ENCODE assay signal across 17 cellular contexts in genomic region chr2:230305416-230306275, GRCh38. TPM values are rescaled to one million over a fixed set of nuclear protein-coding genes. Genes with fewer than 3 reads are reported as not detected.
DNase-seq lines count a peak whose midpoint lies in the region; ATAC-seq, FAIRE-seq and TF ChIP-seq lines count a peak whose summit lies in the region.
"Had no signal": no experiment of that assay in that cellular context is flagged by ENCODE, and none has a peak within 500 bp of the region (broad histone marks: within the 10 kb centered on the region; RNA-seq: fewer than 3 reads in every experiment).

No MANE protein-coding gene starts in this region.

- no peak for TF ChIP-seq CTCF in HepG2 (CRISPR knock-in tag; IDR thresholded peaks at IDR 0.05)

- intact Hi-C loops in HepG2 (cut with micrococcal nuclease; ENCODE audit: unreplicated experiment) = no loop called here

- POLR2A ChIA-PET in HepG2 (lab: Yijun Ruan, JAX) = no interaction called here

- in situ Hi-C loops in HepG2 (cut with HindIII; ENCODE audit: extremely low pct_ligation_motif_present, low pct_unique_long_range_greater_than_20kb) = no loop called here

- H3K27me3 Mint-ChIP-seq in stimulated activated naive CD8-positive, alpha-beta T cell treated with anti-CD3 and anti-CD28 coated beads, Interleukin-15, amount 100 ng/mL, for 72 hours = no peaks in the 10 kb centered on the region
- no peaks in the 10 kb centered on the region for H3K27me3 Mint-ChIP-seq in stimulated activated naive B cell treated with anti-CD40 and anti-IgM and Interleukin-4, amounts not matched to agents 10 μg/mL and 1 μg/mL and 100 μg/mL, for 72 hours
- H3K27me3 Mint-ChIP-seq: CD4-positive, alpha-beta T cell had no signal

- no peak overlapping the region for H3K4me3 Mint-ChIP-seq in stimulated activated naive CD8-positive, alpha-beta T cell treated with anti-CD3 and anti-CD28 coated beads, Interleukin-15, amount 100 ng/mL, for 72 hours
- peak overlapping the region in 1 of 2 donors; percentile 35 for H3K4me3 Mint-ChIP-seq in stimulated activated naive B cell treated with anti-CD40 and anti-IgM and Interleukin-4, amounts not matched to agents 10 μg/mL and 1 μg/mL and 100 μg/mL, for 72 hours
- H3K4me3 Mint-ChIP-seq: CD4-positive, alpha-beta T cell had no signal

- no peak for TF ChIP-seq RAD21 in HepG2 (CRISPR knock-in tag; IDR thresholded peaks at IDR 0.05)

- H3K27ac ChIP-seq in HepG2 (ENCODE audit: extremely low read length, insufficient read depth, low read length) = no peak overlapping the region

- CTCF ChIA-PET in HepG2 (lab: Yijun Ruan, JAX; ENCODE audit: low intra/inter-chr PET ratio, low total read pairs) = no interaction called here

- 19% methylated on average over 18 of the region's 23 CpGs for WGBS in HepG2 (ENCODE audit: low lambda C conversion rate)

- no peak overlapping the region for H3K9ac ChIP-seq in HepG2 (ENCODE audit: insufficient read depth, low read depth, low read length)

- peak overlapping the region in 2 of 3 experiments; percentile 31 to 60; a peak in 4 of 6 replicates for H3K4me3 ChIP-seq in HepG2 (replicated peaks in 1 of 3; ENCODE audit: insufficient read depth in 1 of 3, low read depth in 2 of 3, low read length in 3 of 3)

- H3K9me3 ChIP-seq in HepG2 (ENCODE audit: low read length) = no peaks in the 10 kb centered on the region

- peak overlapping the region; percentile 56 for H3K4me2 ChIP-seq in HepG2 (ENCODE audit: low read depth, low read length)

- TF ChIP-seq EP300 in HepG2 (IDR thresholded peaks at IDR 0.05; ENCODE audit: low read depth in 2 of 2, low read length in 2 of 2) (no peak), HepG2 (CRISPR knock-in tag; IDR thresholded peaks at IDR 0.05; ENCODE audit: borderline replicate concordance) (no peak)

- no peaks in the 10 kb centered on the region for H3K79me2 ChIP-seq in HepG2 (ENCODE audit: insufficient read depth, low read length)

- H4K20me1 ChIP-seq in HepG2 (ENCODE audit: insufficient read depth, low read length) = no peaks in the 10 kb centered on the region

- no peak for FAIRE-seq in HepG2 (lab: Jason Lieb, UNC)
- FAIRE-seq: GM12891, H54 had no signal

- no peaks in the 10 kb centered on the region for H3K4me1 ChIP-seq in HepG2 (ENCODE audit: insufficient read depth, low read length)

- no peaks in the 10 kb centered on the region for H3K36me3 ChIP-seq in HepG2 (replicated peaks in 1 of 2; ENCODE audit: control insufficient read depth in 1 of 2, insufficient read depth in 2 of 2, low read length in 2 of 2)

- no peak overlapping the region for H2AFZ ChIP-seq in HepG2 (ENCODE audit: low read length)

- peak overlapping the region in 1 of 2 donors; percentile 71 for H3K27ac Mint-ChIP-seq in stimulated activated naive CD8-positive, alpha-beta T cell treated with anti-CD3 and anti-CD28 coated beads, Interleukin-15, amount 100 ng/mL, for 72 hours
- H3K27ac Mint-ChIP-seq in stimulated activated naive B cell treated with anti-CD40 and anti-IgM and Interleukin-4, amounts not matched to agents 10 μg/mL and 1 μg/mL and 100 μg/mL, for 72 hours = peak overlapping the region; percentile 82
- H3K27ac Mint-ChIP-seq: CD4-positive, alpha-beta T cell had no signal

- peak; percentile 28 for ATAC-seq in stimulated activated naive CD8-positive, alpha-beta T cell treated with anti-CD3 and anti-CD28 coated beads, Interleukin-15, amount 100 ng/mL, for 72 hours
- ATAC-seq in stimulated activated naive CD8-positive, alpha-beta T cell treated with anti-CD3 and anti-CD28 coated beads, Interleukin-15, Interleukin-2, amounts not matched to agents 100 U/mL and 50 U/mL, for 24 hours = no peak
- ATAC-seq in HepG2 = peak; percentile 76
- ATAC-seq in stimulated activated naive B cell treated with anti-CD40 and anti-IgM and Interleukin-4, amounts not matched to agents 10 μg/mL and 1 μg/mL and 100 μg/mL, for 72 hours (replicated peaks) = peak; percentile 25 to 30
- ATAC-seq: HCT116 had no signal

- H3K27me3 ChIP-seq in HepG2 (ENCODE audit: control insufficient read depth in 1 of 2, insufficient read depth in 2 of 2, low read length in 2 of 2) = peaks cover 1 to 39% of the 10 kb centered on the region in 2 experiments; a peak in 4 of 5 replicates

- no peak for TF ChIP-seq POLR2A in HepG2 (IDR thresholded peaks at IDR 0.05; ENCODE audit: insufficient read depth in 1 of 2, low read depth in 2 of 2, low read length in 2 of 2)

- peaks cover 15% of the 10 kb centered on the region for H3K4me1 Mint-ChIP-seq in stimulated activated naive CD8-positive, alpha-beta T cell treated with anti-CD3 and anti-CD28 coated beads, Interleukin-15, amount 100 ng/mL, for 72 hours
- H3K4me1 Mint-ChIP-seq in stimulated activated naive B cell treated with anti-CD40 and anti-IgM and Interleukin-4, amounts not matched to agents 10 μg/mL and 1 μg/mL and 100 μg/mL, for 72 hours = peaks cover 18 to 26% of the 10 kb centered on the region in 2 donors

- peaks cover 28 to 44% of the 10 kb centered on the region in 2 donors for H3K9me3 Mint-ChIP-seq in stimulated activated naive CD8-positive, alpha-beta T cell treated with anti-CD3 and anti-CD28 coated beads, Interleukin-15, amount 100 ng/mL, for 72 hours
- peaks cover 17 to 23% of the 10 kb centered on the region in 2 donors for H3K9me3 Mint-ChIP-seq in stimulated activated naive B cell treated with anti-CD40 and anti-IgM and Interleukin-4, amounts not matched to agents 10 μg/mL and 1 μg/mL and 100 μg/mL, for 72 hours

- BruUV-seq in HepG2 (replicated peaks; lab: Mats Ljungman, UMichigan) = no TSS peak

- DNase-seq in stimulated activated naive CD8-positive, alpha-beta T cell treated with anti-CD3 and anti-CD28 coated beads, Interleukin-15, amount 100 ng/mL, for 72 hours = no peak
- DNase-seq in stimulated activated naive CD8-positive, alpha-beta T cell treated with anti-CD3 and anti-CD28 coated beads, Interleukin-15, Interleukin-2, amounts not matched to agents 100 U/mL and 50 U/mL, for 24 hours = no peak
- DNase-seq in HepG2 (ENCODE audit: low spot score) (no peak), cortex of kidney (lab: John Stamatoyannopoulos, UW) (no peak), NCI-H524 (lab: John Stamatoyannopoulos, UW) (no peak), NCI-H1694 (lab: John Stamatoyannopoulos, UW) (no peak)
- DNase-seq in stimulated activated naive B cell treated with anti-CD40 and anti-IgM and Interleukin-4, amounts not matched to agents 10 μg/mL and 1 μg/mL and 100 μg/mL, for 72 hours = no peak
- DNase-seq: ACHN; C1 segment of cervical spinal cord; Calu3; CD4-positive, alpha-beta T cell; DMS 273 treated with DMSO at 0.1 percent for 48 hours; DMS79; Karpas-422 had no signal

- peaks cover 67 to 89% of the 10 kb centered on the region in 2 donors for H3K36me3 Mint-ChIP-seq in stimulated activated naive B cell treated with anti-CD40 and anti-IgM and Interleukin-4, amounts not matched to agents 10 μg/mL and 1 μg/mL and 100 μg/mL, for 72 hours

TF ChIP-seq in HepG2, 621 proteins besides CTCF, POLR2A, EP300 and RAD21 (continues in another document):
- TF ChIP-seq ZSCAN25 (CRISPR knock-in tag; IDR thresholded peaks at IDR 0.05) (peak; percentile 20; the same call in 1 of the 2 replicates), PATZ1 (CRISPR knock-in tag; IDR thresholded peaks at IDR 0.05) (0 out of 2 replicates have a peak, but pooled peaks have one; percentile 19), DDIT3 (CRISPR knock-in tag; IDR thresholded peaks at IDR 0.05) (no peak), REPIN1 (CRISPR knock-in tag; IDR thresholded peaks at IDR 0.05; ENCODE audit: borderline replicate concordance, low read depth) (no peak), RXRB (CRISPR knock-in tag; IDR thresholded peaks at IDR 0.05; ENCODE audit: borderline replicate concordance) (no peak), ZNF432 (CRISPR knock-in tag; IDR thresholded peaks at IDR 0.05; ENCODE audit: borderline replicate concordance) (no peak)

RNA-seq across cellular contexts. Expression of gene SP140L, which starts 21.3 kb away (rescaled TPM):
- 13.2 and 17.5 TPM in 2 replicates for total RNA-seq in HepG2 (2016; rRNA removed; fragmentation: Illumina TruSeq; extraction: Trizol)
- 5.6 TPM in 2 replicates for total RNA-seq in HepG2 (2016; cell fraction: cytosol; rRNA removed; fragmentation: Illumina TruSeq; extraction: Trizol; ENCODE audit: low read depth)
- total RNA-seq in HepG2 (2016; cell fraction: insoluble cytoplasmic fraction; rRNA removed; fragmentation: Illumina TruSeq; extraction: Trizol) = 13.2 and 18.1 TPM in 2 replicates
- total RNA-seq in HepG2 (2016; cell fraction: membrane; rRNA removed; fragmentation: Illumina TruSeq; extraction: Trizol) = 4.1 and 5.0 TPM in 2 replicates
- 26.0 and 35.8 TPM in 2 replicates for total RNA-seq in HepG2 (2016; cell fraction: nucleus; rRNA removed; fragmentation: Illumina TruSeq; extraction: Trizol)
- 10.9 and 13.7 TPM in 2 replicates for polyA plus RNA-seq in HepG2 (2011; rRNA removed)
- 4.5 and 5.7 TPM in 2 replicates for polyA plus RNA-seq in HepG2 (2011; cell fraction: cytosol; rRNA removed)
- polyA plus RNA-seq in HepG2 (2011; cell fraction: nucleus; rRNA removed) = 24.8 and 38.1 TPM in 2 replicates
- polyA plus RNA-seq in HepG2 (2012) = 11.8 and 16.1 TPM in 2 replicates
- polyA plus RNA-seq in HepG2 (2016; cell fraction: cytosol; fragmentation: Illumina TruSeq; extraction: Trizol; ENCODE audit: low read depth) = 0.91 and 1.0 TPM in 2 replicates
- polyA plus RNA-seq in HepG2 (2016; cell fraction: insoluble cytoplasmic fraction; fragmentation: Illumina TruSeq; extraction: Trizol; ENCODE audit: low read depth) = 15.7 TPM in 2 replicates
- polyA plus RNA-seq in HepG2 (2016; cell fraction: membrane; fragmentation: Illumina TruSeq; extraction: Trizol; ENCODE audit: low read depth) = 2.0 and 2.4 TPM in 2 replicates
- polyA plus RNA-seq in HepG2 (2016; cell fraction: nucleus; fragmentation: Illumina TruSeq; extraction: Trizol; ENCODE audit: insufficient read depth, low read depth) = 44.7 and 46.0 TPM in 2 replicates
- 3.0 and 5.6 TPM in 2 replicates for polyA minus RNA-seq in HepG2 (2011; rRNA and poly(A)+ RNA removed; ENCODE audit: low replicate concordance)
- 3.8 and 4.1 TPM in 2 replicates for polyA minus RNA-seq in HepG2 (2011; cell fraction: cytosol; rRNA and poly(A)+ RNA removed)
- polyA minus RNA-seq in HepG2 (2011; cell fraction: nucleus; rRNA and poly(A)+ RNA removed) = 33.9 and 48.9 TPM in 2 replicates
